In genomic region chr5:107894361-107894760, GRCh38 we compare ENCODE assay signal across 20 cellular contexts.
DNase-seq lines count a peak whose midpoint lies in the region; ATAC-seq and TF ChIP-seq lines count a peak whose summit lies in the region.
"Had no signal": no experiment of that assay in that cellular context is flagged by ENCODE, and none has a peak within 500 bp of the region (broad histone marks: within the 10 kb centered on the region; RNA-seq: fewer than 3 reads in every experiment).

No MANE protein-coding gene starts in this region.

- no peak overlapping the region for H3K27ac ChIP-seq in thoracic aorta
- H3K27ac ChIP-seq: RWPE1, vagina had no signal

- peaks cover 3% of the 10 kb centered on the region for H3K4me1 Mint-ChIP-seq in activated CD4-positive, alpha-beta T cell treated with anti-CD3 and anti-CD28 coated beads, Interleukin-2, amount 10 ng/mL, durations not matched to agents 24 days and 14 days
- H3K4me1 Mint-ChIP-seq: naive B cell had no signal

- intact Hi-C loops in activated CD4-positive, alpha-beta T cell treated with anti-CD3 and anti-CD28 coated beads, Interleukin-2, amount 10 ng/mL, durations not matched to agents 24 days and 14 days (cut with micrococcal nuclease) = no loop called here

- TF ChIP-seq CTCF in thoracic aorta (IDR thresholded peaks at IDR 0.05) = no peak

- H3K27ac Mint-ChIP-seq in activated CD4-positive, alpha-beta T cell treated with anti-CD3 and anti-CD28 coated beads, Interleukin-2, amount 10 ng/mL, durations not matched to agents 24 days and 14 days = no peak overlapping the region
- H3K27ac Mint-ChIP-seq: effector memory CD8-positive, alpha-beta T cell; naive B cell had no signal

- H3K27me3 ChIP-seq in adipocyte (replicated peaks; ENCODE audit: control insufficient read depth, insufficient read depth, low read length) = no peaks in the 10 kb centered on the region
- no peaks in the 10 kb centered on the region for H3K27me3 ChIP-seq in thoracic aorta (replicated peaks; ENCODE audit: insufficient read depth)
- H3K27me3 ChIP-seq: vagina had no signal

- H3K4me3 Mint-ChIP-seq in activated CD4-positive, alpha-beta T cell treated with anti-CD3 and anti-CD28 coated beads, Interleukin-2, amount 10 ng/mL, durations not matched to agents 24 days and 14 days = no peak overlapping the region
- H3K4me3 Mint-ChIP-seq: effector memory CD8-positive, alpha-beta T cell; naive B cell had no signal

- no peaks in the 10 kb centered on the region for H3K36me3 ChIP-seq in adipocyte (ENCODE audit: control insufficient read depth, insufficient read depth, low read length, severe bottlenecking)
- H3K36me3 ChIP-seq in thoracic aorta = no peaks in the 10 kb centered on the region
- H3K36me3 ChIP-seq: vagina had no signal

- DNase-seq in activated CD4-positive, alpha-beta T cell treated with anti-CD3 and anti-CD28 coated beads, Interleukin-2, amount 10 ng/mL, durations not matched to agents 24 days and 14 days = peak; percentile 36
- no peak for DNase-seq in activated CD4-positive, alpha-beta T cell treated with anti-CD3 and anti-CD28 coated beads, Interleukin-2, amount 50 U/mL, for 1 hour
- DNase-seq in adipocyte (ENCODE audit: low read depth) = no peak
- DNase-seq in fibroblast of peridontal ligament (ENCODE audit: extremely low read depth) = peak; percentile 45
- no peak for DNase-seq in thoracic aorta (ENCODE audit: low spot score)
- no peak for DNase-seq in kidney tubule cell (ENCODE audit: low spot score)
- DNase-seq: activated CD4-positive, alpha-beta T cell treated with anti-CD3 and anti-CD28 coated beads, Interleukin-2, amount 50 U/mL, for 48 hours; activated gamma-delta T cell treated with Interleukin-2 at 50 U/mL for 16 hours; anterior cingulate cortex; DMS153; effector memory CD8-positive, alpha-beta T cell; foreskin melanocyte; GOT3; hippocampal formation; naive B cell; SK-N-SH had no signal

- H3K9me3 Mint-ChIP-seq in activated CD4-positive, alpha-beta T cell treated with anti-CD3 and anti-CD28 coated beads, Interleukin-2, amount 10 ng/mL, durations not matched to agents 24 days and 14 days = peaks cover 8% of the 10 kb centered on the region
- H3K9me3 Mint-ChIP-seq: effector memory CD8-positive, alpha-beta T cell had no signal

- peaks cover 14% of the 10 kb centered on the region for H3K4me1 ChIP-seq in adipocyte (ENCODE audit: control insufficient read depth, insufficient read depth, low read length)
- H3K4me1 ChIP-seq in thoracic aorta (ENCODE audit: control insufficient read depth in 1 of 2, low read depth in 2 of 2) = peaks cover 11 to 16% of the 10 kb centered on the region in 2 donors

- H3K4me3 ChIP-seq in adipocyte (ENCODE audit: low read length) (peak overlapping the region; percentile 64), thoracic aorta (peak overlapping the region; percentile 46)
- H3K4me3 ChIP-seq: vagina had no signal

- ATAC-seq in thoracic aorta (ENCODE audit: insufficient number of reproducible peaks, low FRiP score, low read depth) (no peak), HG03342 (IDR thresholded peaks at IDR 0.05; ENCODE audit: unreplicated experiment) (no peak), HG02973 (IDR thresholded peaks at IDR 0.05; ENCODE audit: unreplicated experiment) (no peak)
- ATAC-seq: effector memory CD8-positive, alpha-beta T cell had no signal

- H3K9me3 ChIP-seq in adipocyte (ENCODE audit: control insufficient read depth, low read length) (no peaks in the 10 kb centered on the region), thoracic aorta (no peaks in the 10 kb centered on the region)
- H3K9me3 ChIP-seq: SK-N-SH, vagina had no signal

- H3K9ac ChIP-seq in adipocyte (ENCODE audit: low read length) = peak overlapping the region; percentile 33
- H3K9ac ChIP-seq: SK-N-SH had no signal

- H3K27me3 Mint-ChIP-seq in activated CD4-positive, alpha-beta T cell treated with anti-CD3 and anti-CD28 coated beads, Interleukin-2, amount 10 ng/mL, durations not matched to agents 24 days and 14 days = no peaks in the 10 kb centered on the region
- H3K27me3 Mint-ChIP-seq: effector memory CD8-positive, alpha-beta T cell; naive B cell had no signal

- peaks cover 2% of the 10 kb centered on the region for H3K36me3 Mint-ChIP-seq in activated CD4-positive, alpha-beta T cell treated with anti-CD3 and anti-CD28 coated beads, Interleukin-2, amount 10 ng/mL, durations not matched to agents 24 days and 14 days (ENCODE audit: low read depth)

Comparison
In these comparisons a context has a peak if more than half of its experiments do, and no peak if none do; other contexts are left out.
1. DNase-seq: peak in activated CD4-positive, alpha-beta T cell treated with anti-CD3 and anti-CD28 coated beads, Interleukin-2, amount 10 ng/mL, durations not matched to agents 24 days and 14 days (single experiment) and fibroblast of peridontal ligament (single experiment); none in activated CD4-positive, alpha-beta T cell treated with anti-CD3 and anti-CD28 coated beads, Interleukin-2, amount 50 U/mL, for 1 hour (single experiment), adipocyte (single experiment), thoracic aorta (single experiment) and kidney tubule cell (single experiment).